In the genomic region with DNA sequence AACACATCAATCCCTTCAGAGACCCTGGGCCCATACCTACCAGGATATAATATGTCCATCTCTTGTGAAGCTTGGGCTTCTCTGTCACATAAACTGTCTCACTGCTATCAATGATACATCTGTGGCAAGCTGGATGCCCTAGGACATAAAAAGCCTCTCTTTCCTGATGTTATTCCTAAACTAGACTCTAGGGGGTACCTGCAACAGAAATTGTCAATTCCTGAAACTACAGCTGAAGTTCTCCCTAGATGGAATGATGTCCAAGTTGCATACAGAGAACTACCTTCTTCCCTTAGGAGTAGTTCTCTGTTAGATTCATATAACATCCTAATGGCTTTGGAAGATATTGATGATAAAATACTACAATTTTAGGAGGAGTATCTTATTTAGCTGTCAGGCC, we compare ENCODE assay signal across 10 cellular contexts. TPM values are rescaled to one million over a fixed set of nuclear protein-coding genes. Genes with fewer than 3 reads are reported as not detected.
A peak's percentile ranks its signal among the peaks of the same experiment; 100 is the strongest.
DNase-seq lines count a peak whose midpoint lies in the region; ATAC-seq and TF ChIP-seq lines count a peak whose summit lies in the region.
"Had no signal": no experiment of that assay in that cellular context is flagged by ENCODE, and none has a peak within 500 bp of the region (broad histone marks: within the 10 kb centered on the region; RNA-seq: fewer than 3 reads in every experiment).

No MANE protein-coding gene starts in this region.

- H3K27me3 ChIP-seq in BE2C (no peaks in the 10 kb centered on the region), Panc1 (ENCODE audit: control insufficient read depth, insufficient read depth, low read length) (no peaks in the 10 kb centered on the region), foreskin keratinocyte (no peaks in the 10 kb centered on the region)

- in situ Hi-C loops in Panc1 (cut with HindIII; ENCODE audit: low pct_unique_long_range_greater_than_20kb, low sequenced_read_pairs), result no loop called here

- intact Hi-C loops in Panc1 (cut with micrococcal nuclease; ENCODE audit: unreplicated experiment), result no loop called here
- intact Hi-C loops in mucosa of descending colon (cut with DNase I, micrococcal nuclease), result no loop called here

- BruUV-seq in Panc1 (replicated peaks; lab: Mats Ljungman, UMichigan), result no TSS peak

- H3K9me3 Mint-ChIP-seq in activated naive CD4-positive, alpha-beta T cell treated with anti-CD3 and anti-CD28 coated beads, Interleukin-2, amount 50 U/mL, for 72 hours, result peaks cover 0 to 7% of the 10 kb centered on the region in 2 donors

- POLR2A ChIA-PET in Panc1 (lab: Charles Lee), result no interaction called here

- DNase-seq in BE2C, result no peak
- DNase-seq in HCEC 1CT, result peak; percentile 50
- peak; percentile 2 for DNase-seq in Panc1 (ENCODE audit: low read depth, low spot score)
- peak; percentile 2 to 41 for DNase-seq in foreskin keratinocyte
- DNase-seq in mucosa of descending colon, result no peak
- no peak for DNase-seq in activated naive CD4-positive, alpha-beta T cell treated with anti-CD3 and anti-CD28 coated beads, Interleukin-2, amount 50 U/mL, for 72 hours (ENCODE audit: low spot score in 2 of 2)
- DNase-seq: activated T-cell treated with anti-CD3 and anti-CD28 coated beads, Interleukin-2, amount 50 U/mL, for 1 hour had no signal

- no peak overlapping the region for H3K27ac Mint-ChIP-seq in activated naive CD4-positive, alpha-beta T cell treated with anti-CD3 and anti-CD28 coated beads, Interleukin-2, amount 50 U/mL, for 72 hours
- H3K27ac Mint-ChIP-seq: IgD-negative memory B cell had no signal

- H3K36me3 ChIP-seq in BE2C (no peaks in the 10 kb centered on the region), Panc1 (ENCODE audit: control insufficient read depth, insufficient read depth, low read length) (no peaks in the 10 kb centered on the region), mucosa of descending colon (ENCODE audit: low read depth) (no peaks in the 10 kb centered on the region)

- H3K4me1 ChIP-seq in BE2C (no peaks in the 10 kb centered on the region; the same call in none of the 2 replicates), Panc1 (ENCODE audit: control insufficient read depth, insufficient read depth, low read length) (no peaks in the 10 kb centered on the region), foreskin keratinocyte (no peaks in the 10 kb centered on the region), mucosa of descending colon (ENCODE audit: low read depth) (no peaks in the 10 kb centered on the region)

- CTCF ChIA-PET in Panc1 (lab: Charles Lee), result no interaction called here

- no peak overlapping the region for H3K27ac ChIP-seq in Panc1 (ENCODE audit: low read length)
- H3K27ac ChIP-seq in foreskin keratinocyte, result no peak overlapping the region

- H3K4me3 ChIP-seq in BE2C (ENCODE audit: low read depth, low read length) (no peak overlapping the region), Panc1 (ENCODE audit: low read depth in 2 of 2, low read length in 2 of 2) (no peak overlapping the region), mucosa of descending colon (no peak overlapping the region)

- H3K9me3 ChIP-seq in BE2C (no peaks in the 10 kb centered on the region), Panc1 (ENCODE audit: control insufficient read depth, insufficient read depth, low read depth, low read length) (no peaks in the 10 kb centered on the region), mucosa of descending colon (no peaks in the 10 kb centered on the region)

- no peaks in the 10 kb centered on the region for H3K36me3 Mint-ChIP-seq in activated naive CD4-positive, alpha-beta T cell treated with anti-CD3 and anti-CD28 coated beads, Interleukin-2, amount 50 U/mL, for 72 hours
- H3K36me3 Mint-ChIP-seq: IgD-negative memory B cell had no signal

- TF ChIP-seq CTCF in BE2C (IDR thresholded peaks at IDR 0.05; ENCODE audit: low read depth, low read length) (peak; percentile 59), Panc1 (IDR thresholded peaks at IDR 0.05) (peak; percentile 43; the same call in 1 of the 2 replicates), foreskin keratinocyte (conservative IDR thresholded peaks at IDR 0.05) (peak; percentile 45), mucosa of descending colon (IDR thresholded peaks at IDR 0.05) (no peak)

- ATAC-seq in Panc1 (0 out of 2 replicates have a peak, but pooled peaks have one; percentile 48), foreskin keratinocyte (peak; percentile 48), HG02610 (IDR thresholded peaks at IDR 0.05; ENCODE audit: unreplicated experiment) (no peak), mucosa of descending colon (no peak), HG03571 (IDR thresholded peaks at IDR 0.05; ENCODE audit: unreplicated experiment) (no peak)
- ATAC-seq in activated naive CD4-positive, alpha-beta T cell treated with anti-CD3 and anti-CD28 coated beads, Interleukin-2, amount 50 U/mL, for 72 hours, result no peak

RNA-seq across cellular contexts. Expression of a gene that starts 35.8 kb away (rescaled TPM):
- 0.22 TPM for polyA plus RNA-seq in BE2C (2012; ENCODE audit: insufficient read depth, insufficient read length, low read depth)
- total RNA-seq in Panc1 (2021; ENCODE audit: unreplicated experiment) (10.1 TPM), foreskin keratinocyte (not detected in 2 replicates), mucosa of descending colon (1 to 10 TPM in 1 of 3 donors, under 1 TPM in 2; 0.23 to 1.7 (median 0.82) TPM)
- polyA plus RNA-seq in Panc1 (2012; ENCODE audit: insufficient read length), result 6.4 TPM
- not detected in 2 replicates for polyA plus RNA-seq in foreskin keratinocyte
- not detected for total RNA-seq in activated naive CD4-positive, alpha-beta T cell treated with anti-CD3 and anti-CD28 coated beads, Interleukin-2, amount 50 U/mL, for 72 hours
- polyA plus RNA-seq: IgD-negative memory B cell had no signal

Comparison
In these comparisons a context has a peak if more than half of its experiments do, and no peak if none do; other contexts are left out.
1. DNase-seq: peak in HCEC 1CT (single experiment), Panc1 (single experiment) and foreskin keratinocyte (2 of 2); none in BE2C (single experiment), mucosa of descending colon (0 of 3) and activated naive CD4-positive, alpha-beta T cell treated with anti-CD3 and anti-CD28 coated beads, Interleukin-2, amount 50 U/mL, for 72 hours (0 of 2).
2. ATAC-seq: peak in Panc1 (single experiment) and foreskin keratinocyte (single experiment); none in HG02610 (single experiment), mucosa of descending colon (single experiment), HG03571 (single experiment) and activated naive CD4-positive, alpha-beta T cell treated with anti-CD3 and anti-CD28 coated beads, Interleukin-2, amount 50 U/mL, for 72 hours (0 of 2).